ENCODE assay signal across 10 cellular contexts in genomic region chr12:108306014-108306501, GRCh38. TPM values are rescaled to one million over a fixed set of nuclear protein-coding genes. Genes with fewer than 3 reads are reported as not detected.
DNase-seq lines count a peak whose midpoint lies in the region; ATAC-seq and TF ChIP-seq lines count a peak whose summit lies in the region.
"Had no signal": no experiment of that assay in that cellular context is flagged by ENCODE, and none has a peak within 500 bp of the region (broad histone marks: within the 10 kb centered on the region; RNA-seq: fewer than 3 reads in every experiment).

No MANE protein-coding gene starts in this region.

- no peaks in the 10 kb centered on the region for H3K9me3 Mint-ChIP-seq in Caco-2 (ENCODE audit: unreplicated experiment)
- peaks cover 4% of the 10 kb centered on the region for H3K9me3 Mint-ChIP-seq in activated CD8-positive, alpha-beta T cell treated with anti-CD3 and anti-CD28 coated beads for 36 hours

- CTCF ChIA-PET in Caco-2 (lab: Charles Lee), result interaction anchor here (0.6 kb wide), 1 partner anchor 214 kb away, joined by 4 read pairs; no protein-coding TSS in a partner anchor
- CTCF ChIA-PET in activated CD8-positive, alpha-beta T cell treated with anti-CD3 and anti-CD28 coated beads for 36 hours (lab: Charles Lee), result no interaction called here

- H3K27ac ChIP-seq in gastroesophageal sphincter (peak overlapping the region; percentile 5 to 74 (median 70)), psoas muscle (peak overlapping the region; percentile 68)

- TF ChIP-seq CTCF in Caco-2 (IDR thresholded peaks at IDR 0.05; ENCODE audit: insufficient read depth in 1 of 2, low read depth in 1 of 2, low read length in 1 of 2, severe bottlenecking in 1 of 2, unreplicated experiment in 1 of 2) (no peak), gastroesophageal sphincter (IDR thresholded peaks at IDR 0.05) (no peak), psoas muscle (IDR thresholded peaks at IDR 0.05) (no peak)
- TF ChIP-seq CTCF in activated CD8-positive, alpha-beta T cell treated with anti-CD3 and anti-CD28 coated beads for 36 hours (IDR thresholded peaks at IDR 0.05), result no peak

- no peaks in the 10 kb centered on the region for H3K27me3 Mint-ChIP-seq in Caco-2 (ENCODE audit: insufficient read depth, unreplicated experiment)
- peaks cover 3% of the 10 kb centered on the region for H3K27me3 Mint-ChIP-seq in activated CD8-positive, alpha-beta T cell treated with anti-CD3 and anti-CD28 coated beads for 36 hours

- POLR2A ChIA-PET in Caco-2 (lab: Charles Lee), result no interaction called here
- POLR2A ChIA-PET in activated CD8-positive, alpha-beta T cell treated with anti-CD3 and anti-CD28 coated beads for 36 hours (lab: Charles Lee), result interaction anchor here (0.7 kb wide), 1 partner anchor 8 kb away, joined by 3 read pairs; no protein-coding TSS in a partner anchor

- H3K4me1 ChIP-seq in Caco-2 (peaks cover 38% of the 10 kb centered on the region), gastroesophageal sphincter (peaks cover 0 to 91% (median 47%) of the 10 kb centered on the region in 3 donors), psoas muscle (peaks cover 2% of the 10 kb centered on the region)

- no peak for TF ChIP-seq EP300 in gastroesophageal sphincter (IDR thresholded peaks at IDR 0.05)

- intact Hi-C loops in Caco-2 (cut with micrococcal nuclease; ENCODE audit: unreplicated experiment) (no loop called here), psoas muscle (cut with DNase I) (no loop called here)
- intact Hi-C loops in activated CD8-positive, alpha-beta T cell treated with anti-CD3 and anti-CD28 coated beads for 36 hours (cut with micrococcal nuclease), result no loop called here

- H3K36me3 Mint-ChIP-seq in Caco-2 (ENCODE audit: insufficient read depth, unreplicated experiment), result no peaks in the 10 kb centered on the region
- H3K36me3 Mint-ChIP-seq in activated CD8-positive, alpha-beta T cell treated with anti-CD3 and anti-CD28 coated beads for 36 hours (ENCODE audit: low read depth), result no peaks in the 10 kb centered on the region
- H3K36me3 Mint-ChIP-seq: naive thymus-derived CD8-positive, alpha-beta T cell had no signal

- H3K27ac Mint-ChIP-seq in Caco-2 (ENCODE audit: unreplicated experiment), result peak overlapping the region; percentile 81
- H3K27ac Mint-ChIP-seq in activated CD8-positive, alpha-beta T cell treated with anti-CD3 and anti-CD28 coated beads for 36 hours, result no peak overlapping the region

- no peaks in the 10 kb centered on the region for H3K27me3 ChIP-seq in Caco-2 (replicated peaks; ENCODE audit: control insufficient read depth, insufficient read depth, low read length)
- H3K27me3 ChIP-seq in gastroesophageal sphincter, result no peaks in the 10 kb centered on the region
- H3K27me3 ChIP-seq in psoas muscle (ENCODE audit: insufficient read depth in 3 of 3, low read length in 2 of 3), result no peaks in the 10 kb centered on the region

- WGBS in gastroesophageal sphincter (ENCODE audit: low coverage in 1 of 2), 2 donors, result 27 to 60% methylated on average over 1 to 6 of the region's 10 CpGs
- WGBS in psoas muscle, 3 donors, result 35 to 41% (median 36%) methylated on average over 10 of the region's 10 CpGs

- no TSS peak for BruUV-seq in Caco-2 (replicated peaks; lab: Mats Ljungman, UMichigan)

- H3K9me3 ChIP-seq in Caco-2 (no peaks in the 10 kb centered on the region), gastroesophageal sphincter (no peaks in the 10 kb centered on the region), psoas muscle (no peaks in the 10 kb centered on the region)

- H3K4me3 Mint-ChIP-seq in Caco-2 (ENCODE audit: unreplicated experiment), result no peak overlapping the region
- H3K4me3 Mint-ChIP-seq in activated CD8-positive, alpha-beta T cell treated with anti-CD3 and anti-CD28 coated beads for 36 hours, result no peak overlapping the region

- H3K36me3 ChIP-seq in Caco-2 (ENCODE audit: control insufficient read depth, insufficient read depth, low read length), result no peaks in the 10 kb centered on the region
- no peaks in the 10 kb centered on the region for H3K36me3 ChIP-seq in gastroesophageal sphincter
- H3K36me3 ChIP-seq in psoas muscle (ENCODE audit: insufficient read depth in 1 of 2, low read depth in 1 of 2), result no peaks in the 10 kb centered on the region

- peaks cover 27% of the 10 kb centered on the region for H3K4me1 Mint-ChIP-seq in Caco-2 (ENCODE audit: low read depth, unreplicated experiment)
- H3K4me1 Mint-ChIP-seq in activated CD8-positive, alpha-beta T cell treated with anti-CD3 and anti-CD28 coated beads for 36 hours (ENCODE audit: low read depth), result peaks cover 26% of the 10 kb centered on the region

- H3K4me3 ChIP-seq in Caco-2 (ENCODE audit: low read depth, low read length) (no peak overlapping the region), gastroesophageal sphincter (peak overlapping the region in 1 of 2 donors; percentile 29), psoas muscle (no peak overlapping the region)

- peak; percentile 60 for ATAC-seq in activated CD8-positive, alpha-beta T cell treated with anti-CD3 and anti-CD28 coated beads for 36 hours
- ATAC-seq in gastroesophageal sphincter, result peak; percentile 14
- peak in 3 of 4 donors; percentile 27 to 49 (median 35) for ATAC-seq in psoas muscle
- no peak for ATAC-seq in GM19463 (IDR thresholded peaks at IDR 0.05; ENCODE audit: unreplicated experiment)
- no peak for ATAC-seq in GM18519 (IDR thresholded peaks at IDR 0.05; ENCODE audit: low FRiP score, unreplicated experiment)
- ATAC-seq: naive thymus-derived CD8-positive, alpha-beta T cell had no signal

- DNase-seq in Caco-2 (no peak), psoas muscle (peak in 1 of 2 donors; percentile 35), SK-N-DZ (ENCODE audit: low spot score) (no peak), cerebellum (ENCODE audit: low spot score) (no peak)
- DNase-seq in activated CD8-positive, alpha-beta T cell treated with anti-CD3 and anti-CD28 coated beads for 36 hours, result peak; percentile 18
- DNase-seq: Kasumi-1; naive thymus-derived CD8-positive, alpha-beta T cell had no signal

- no peak for TF ChIP-seq POLR2A in gastroesophageal sphincter (IDR thresholded peaks at IDR 0.05)

RNA-seq across cellular contexts. Expression of gene CMKLR1, which starts 33.1 kb away (rescaled TPM):
- total RNA-seq in Caco-2 (2022) (not detected in 2 replicates), gastroesophageal sphincter (10 to 100 TPM in 3 of 4 donors, 1 to 10 TPM in 1; 9.7 to 25.4 (median 13.0) TPM), psoas muscle (1 to 10 TPM; 4.4 to 7.0 (median 5.1) TPM), cerebellum (1.6 TPM)
- total RNA-seq in activated CD8-positive, alpha-beta T cell treated with anti-CD3 and anti-CD28 coated beads for 36 hours, result not detected
- 1 to 10 TPM in 1 of 3 donors, under 1 TPM in 2; 0.94 to 2.4 (median 0.98) TPM for polyA plus RNA-seq in psoas muscle
- not detected in 2 replicates for polyA plus RNA-seq in SK-N-DZ (2014; cell fraction: cytosol; rRNA removed)
- not detected in 2 replicates for polyA plus RNA-seq in SK-N-DZ (2014; cell fraction: nucleus; rRNA removed)

Comparison
In these comparisons a context has a peak if more than half of its experiments do, and no peak if none do; other contexts are left out.
1. ATAC-seq: peak in activated CD8-positive, alpha-beta T cell treated with anti-CD3 and anti-CD28 coated beads for 36 hours (single experiment), gastroesophageal sphincter (single experiment) and psoas muscle (3 of 4); none in GM19463 (single experiment) and GM18519 (single experiment).